In the genomic region with DNA sequence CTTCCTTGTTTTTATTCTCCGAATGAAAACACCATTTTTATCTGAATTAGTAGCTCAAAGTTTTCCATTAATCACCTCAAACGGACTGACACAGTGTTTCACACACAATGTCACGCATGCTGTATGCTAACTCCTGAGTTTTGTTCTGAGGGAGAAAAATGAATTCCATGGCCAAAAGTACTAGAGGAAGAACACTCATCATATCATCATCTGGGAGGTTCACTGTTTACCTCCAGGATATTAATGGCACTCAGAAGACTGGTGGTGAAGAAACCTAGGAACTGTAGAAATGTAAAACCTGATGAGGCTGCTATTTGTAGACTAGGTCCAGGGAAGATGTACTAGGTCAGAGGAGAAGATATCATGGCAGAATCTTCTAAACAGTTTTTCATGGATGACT, we compare ENCODE assay signal across 20 cellular contexts.
A peak's percentile ranks its signal among the peaks of the same experiment; 100 is the strongest.
DNase-seq lines count a peak whose midpoint lies in the region; ATAC-seq and TF ChIP-seq lines count a peak whose summit lies in the region.
"Had no signal": no experiment of that assay in that cellular context is flagged by ENCODE, and none has a peak within 500 bp of the region (broad histone marks: within the 10 kb centered on the region; RNA-seq: fewer than 3 reads in every experiment).

No MANE protein-coding gene starts in this region.

- BruUV-seq in mammary epithelial cell (replicated peaks; lab: Mats Ljungman, UMichigan) (no TSS peak), MCF 10A (replicated peaks; lab: Mats Ljungman, UMichigan) (no TSS peak)

- H3K36me3 Mint-ChIP-seq in MCF 10A (ENCODE audit: insufficient read depth, unreplicated experiment): no peaks in the 10 kb centered on the region
- H3K36me3 Mint-ChIP-seq: CD8-positive, alpha-beta memory T cell had no signal

- H3K27me3 ChIP-seq in mammary epithelial cell (ENCODE audit: insufficient read depth, low read length) (no peaks in the 10 kb centered on the region), fibroblast of lung (ENCODE audit: control insufficient read depth, insufficient read depth, low read length) (no peaks in the 10 kb centered on the region), skeletal muscle satellite cell (ENCODE audit: control insufficient read depth, insufficient read depth, low read length) (no peaks in the 10 kb centered on the region)
- H3K27me3 ChIP-seq: BLaER1 treated with 17β-estradiol and CSF1 and Interleukin-3, amounts not matched to agents 10 nM and 100 nM; SJCRH30 had no signal

- no peak overlapping the region for H3K9ac ChIP-seq in mammary epithelial cell (ENCODE audit: insufficient read depth, low read length)
- no peak overlapping the region for H3K9ac ChIP-seq in fibroblast of lung (ENCODE audit: insufficient read depth, low read length)
- H3K9ac ChIP-seq in skeletal muscle satellite cell (ENCODE audit: low read depth, low read length): no peak overlapping the region
- H3K9ac ChIP-seq: BLaER1 treated with 17β-estradiol and CSF1 and Interleukin-3, amounts not matched to agents 10 nM and 100 nM had no signal

- H3K4me3 ChIP-seq in mammary epithelial cell (replicated peaks in 1 of 3; ENCODE audit: insufficient read depth in 1 of 3, low read depth in 2 of 3, low read length in 3 of 3) (no peak overlapping the region), fibroblast of lung (replicated peaks in 1 of 4; ENCODE audit: control extremely low read depth in 1 of 4, insufficient read depth in 1 of 4, low read depth in 3 of 4, low read length in 4 of 4) (no peak overlapping the region), skeletal muscle satellite cell (ENCODE audit: low read length) (no peak overlapping the region)
- H3K4me3 ChIP-seq: BLaER1 treated with 17β-estradiol and CSF1 and Interleukin-3, amounts not matched to agents 10 nM and 100 nM; HAP-1; K562; SJCRH30 had no signal

- intact Hi-C loops in mammary epithelial cell (cut with micrococcal nuclease) (no loop called here), MCF 10A (cut with micrococcal nuclease) (no loop called here)

- H3K4me1 ChIP-seq in mammary epithelial cell (ENCODE audit: insufficient read depth, low read length): no peaks in the 10 kb centered on the region
- no peaks in the 10 kb centered on the region for H3K4me1 ChIP-seq in fibroblast of lung (ENCODE audit: control insufficient read depth, extremely low read depth, insufficient read depth, low read length)
- peaks cover 35% of the 10 kb centered on the region for H3K4me1 ChIP-seq in skeletal muscle satellite cell (ENCODE audit: control insufficient read depth, insufficient read depth, low read length)

- H3K27me3 Mint-ChIP-seq in MCF 10A (ENCODE audit: insufficient read depth, unreplicated experiment): no peaks in the 10 kb centered on the region

- no peak for ATAC-seq in HG02981 (IDR thresholded peaks at IDR 0.05; ENCODE audit: unreplicated experiment)
- ATAC-seq: K562 had no signal

- H3K9me3 Mint-ChIP-seq in MCF 10A (ENCODE audit: unreplicated experiment): no peaks in the 10 kb centered on the region
- H3K9me3 Mint-ChIP-seq: CD8-positive, alpha-beta memory T cell had no signal

- POLR2A ChIA-PET in MCF 10A (lab: Yijun Ruan, JAX): no interaction called here

- CTCF ChIA-PET in mammary epithelial cell (lab: Charles Lee; ENCODE audit: low non-redundant PET) (no interaction called here), MCF 10A (lab: Yijun Ruan, JAX) (interaction anchor here (0.6 kb wide), 1 partner anchor 663 kb away, joined by 3 read pairs; no protein-coding TSS in a partner anchor)

- no peak overlapping the region for H3K4me3 Mint-ChIP-seq in MCF 10A (ENCODE audit: unreplicated experiment)
- H3K4me3 Mint-ChIP-seq: CD8-positive, alpha-beta memory T cell had no signal

- H3K4me2 ChIP-seq in mammary epithelial cell (ENCODE audit: insufficient read depth, low read depth, low read length): no peak overlapping the region
- no peak overlapping the region for H3K4me2 ChIP-seq in fibroblast of lung (ENCODE audit: extremely low read depth, insufficient read depth, low read length)
- H3K4me2 ChIP-seq in skeletal muscle satellite cell (ENCODE audit: low read length): peak overlapping the region; percentile 12
- H3K4me2 ChIP-seq: BLaER1 treated with 17β-estradiol and CSF1 and Interleukin-3, amounts not matched to agents 10 nM and 100 nM had no signal

- in situ Hi-C loops in mammary epithelial cell (cut with MboI; ENCODE audit: low sequenced_read_pairs in 2 of 2): no loop called here

- H3K27ac Mint-ChIP-seq in MCF 10A (ENCODE audit: low read depth, unreplicated experiment): no peak overlapping the region
- H3K27ac Mint-ChIP-seq: CD8-positive, alpha-beta memory T cell had no signal

- DNase-seq in mammary epithelial cell: peak; percentile 24
- no peak for DNase-seq in MCF 10A (ENCODE audit: unreplicated experiment)
- DNase-seq in M059J (ENCODE audit: low read depth): peak; percentile 23
- DNase-seq in fibroblast of lung (ENCODE audit: low read depth in 2 of 2): no peak
- DNase-seq in ureter (ENCODE audit: low spot score): no peak
- no peak for DNase-seq in DMS79 (lab: John Stamatoyannopoulos, UW)
- DNase-seq: CD8-positive, alpha-beta memory T cell; MV-4-11; NCI-H1417; NCI-H187; NCI-H2107; NCI-H524; NCI-H82 had no signal

- H4K20me1 ChIP-seq in mammary epithelial cell (ENCODE audit: insufficient read depth, low read length): no peaks in the 10 kb centered on the region
- H4K20me1 ChIP-seq in fibroblast of lung (ENCODE audit: control insufficient read depth, extremely low read depth, insufficient read depth, low read length): no peaks in the 10 kb centered on the region
- H4K20me1 ChIP-seq: BLaER1 treated with 17β-estradiol and CSF1 and Interleukin-3, amounts not matched to agents 10 nM and 100 nM had no signal

- H3K27ac ChIP-seq in mammary epithelial cell (ENCODE audit: insufficient read depth, low read depth, low read length) (no peak overlapping the region), fibroblast of lung (ENCODE audit: insufficient read depth, low read length) (no peak overlapping the region)
- H3K27ac ChIP-seq: 22Rv1; BLaER1 treated with 17β-estradiol and CSF1 and Interleukin-3, amounts not matched to agents 10 nM and 100 nM had no signal

- H3K9me3 ChIP-seq in mammary epithelial cell (replicated peaks; ENCODE audit: insufficient read depth, low read length): no peaks in the 10 kb centered on the region
- no peaks in the 10 kb centered on the region for H3K9me3 ChIP-seq in fibroblast of lung (ENCODE audit: control insufficient read depth, insufficient read depth, low read depth, low read length)
- no peaks in the 10 kb centered on the region for H3K9me3 ChIP-seq in skeletal muscle satellite cell (replicated peaks; ENCODE audit: low read length)
- H3K9me3 ChIP-seq: BLaER1 treated with 17β-estradiol and CSF1 and Interleukin-3, amounts not matched to agents 10 nM and 100 nM; HAP-1; SJCRH30 had no signal

- no peak overlapping the region for H2AFZ ChIP-seq in mammary epithelial cell (ENCODE audit: low read depth, low read length)
- peak overlapping the region; percentile 18 for H2AFZ ChIP-seq in fibroblast of lung (ENCODE audit: low read length)

- H3K4me1 Mint-ChIP-seq in MCF 10A (ENCODE audit: insufficient read depth, unreplicated experiment): peaks cover 21% of the 10 kb centered on the region

- TF ChIP-seq CTCF in mammary epithelial cell (conservative IDR thresholded peaks at IDR 0.05 in 1 of 2, IDR thresholded peaks at IDR 0.05 in 1 of 2; ENCODE audit: extremely low read depth in 1 of 2, insufficient read depth in 1 of 2, low read depth in 1 of 2, low read length in 2 of 2): no peak
- TF ChIP-seq CTCF in MCF 10A (IDR thresholded peaks at IDR 0.05; ENCODE audit: unreplicated experiment): no peak
- no peak for TF ChIP-seq CTCF in fibroblast of lung (conservative IDR thresholded peaks at IDR 0.05 in 1 of 2, IDR thresholded peaks at IDR 0.05 in 1 of 2; ENCODE audit: low read depth in 1 of 2, low read length in 2 of 2)

- dilution Hi-C loops in mammary epithelial cell (cut with HindIII; ENCODE audit: low sequenced_read_pairs): no loop called here

- H3K79me2 ChIP-seq in mammary epithelial cell (ENCODE audit: insufficient read depth, low read length) (no peaks in the 10 kb centered on the region), fibroblast of lung (ENCODE audit: control insufficient read depth, insufficient read depth, low read length) (no peaks in the 10 kb centered on the region)

- H3K36me3 ChIP-seq in mammary epithelial cell (ENCODE audit: insufficient read depth, low read length) (no peaks in the 10 kb centered on the region), fibroblast of lung (ENCODE audit: control insufficient read depth, insufficient read depth, low read length) (no peaks in the 10 kb centered on the region), skeletal muscle satellite cell (ENCODE audit: insufficient read depth, low read length) (no peaks in the 10 kb centered on the region)
- H3K36me3 ChIP-seq: BLaER1 treated with 17β-estradiol and CSF1 and Interleukin-3, amounts not matched to agents 10 nM and 100 nM; HAP-1; SJCRH30 had no signal

- WGBS in mammary epithelial cell (ENCODE audit: low coverage, missing lambda C conversion rate): 91% methylated on average over 3 of the region's 3 CpGs

Comparison
In these comparisons a context has a peak if more than half of its experiments do, and no peak if none do; other contexts are left out.
1. DNase-seq: peak in mammary epithelial cell (single experiment) and M059J (single experiment); none in MCF 10A (single experiment), fibroblast of lung (0 of 2), ureter (single experiment) and DMS79 (single experiment).